ENCODE assay signal across 8 cellular contexts in the genomic region with DNA sequence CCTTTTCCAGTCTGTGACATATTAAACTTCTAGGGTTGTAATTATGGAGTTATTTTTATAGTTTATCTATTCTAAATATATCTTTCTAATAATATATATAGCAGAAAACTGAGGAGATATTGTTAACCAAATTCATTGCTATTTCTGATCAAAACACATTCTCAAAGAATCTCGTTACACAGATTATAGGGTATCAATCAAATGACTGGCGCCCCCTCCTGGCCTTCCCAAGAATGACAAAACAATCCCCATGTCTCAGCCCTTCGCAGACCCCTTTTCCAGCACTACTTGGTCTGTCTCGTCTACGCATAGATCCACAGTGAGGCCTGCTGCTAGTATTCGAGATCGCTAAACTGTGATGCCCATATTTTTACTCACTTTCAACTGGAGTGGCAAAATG.
DNase-seq lines count a peak whose midpoint lies in the region; TF ChIP-seq lines count a peak whose summit lies in the region.

No MANE protein-coding gene starts in this region.

- TF ChIP-seq CTCF in WERI-Rb-1 (IDR thresholded peaks at IDR 0.05; ENCODE audit: low read depth, low read length) (peak; percentile 61), epithelial cell of proximal tubule (conservative IDR thresholded peaks at IDR 0.05; ENCODE audit: low read depth, low read length) (peak; percentile 61)

- peak; percentile 35 for DNase-seq in activated gamma-delta T cell treated with Interleukin-2 at 50 U/mL for 16 hours
- no peak for DNase-seq in activated gamma-delta T cell (lab: John Stamatoyannopoulos, UW)
- peak; percentile 18 for DNase-seq in WERI-Rb-1
- no peak for DNase-seq in epithelial cell of proximal tubule (ENCODE audit: low read depth)
- DNase-seq in stimulated activated CD4-positive, alpha-beta T cell treated with anti-CD3 and anti-CD28 coated beads, Interleukin-2, amount 100 ng/mL, for 48 hours, result peak; percentile 5 to 49
- no peak for DNase-seq in MG63
- no peak for DNase-seq in GM19238 (ENCODE audit: insufficient read length, low spot score)
- DNase-seq in KG1 (lab: John Stamatoyannopoulos, UW), result no peak

- H3K36me3 ChIP-seq in WERI-Rb-1, result no peaks in the 10 kb centered on the region
- no peaks in the 10 kb centered on the region for H3K36me3 ChIP-seq in MG63

- H3K9me3 ChIP-seq in WERI-Rb-1 (ENCODE audit: severe bottlenecking) (no peaks in the 10 kb centered on the region), MG63 (no peaks in the 10 kb centered on the region)

- H3K4me3 ChIP-seq in WERI-Rb-1 (ENCODE audit: low read depth, low read length), result no peak overlapping the region
- no peak overlapping the region for H3K4me3 ChIP-seq in epithelial cell of proximal tubule (ENCODE audit: low read depth, low read length)
- no peak overlapping the region for H3K4me3 ChIP-seq in MG63

- no peak overlapping the region for H3K27ac ChIP-seq in WERI-Rb-1

- H3K27me3 ChIP-seq in WERI-Rb-1 (ENCODE audit: insufficient read depth, low read depth, severe bottlenecking), result peaks cover 51% of the 10 kb centered on the region
- no peaks in the 10 kb centered on the region for H3K27me3 ChIP-seq in MG63

Comparison
In these comparisons a context has a peak if more than half of its experiments do, and no peak if none do; other contexts are left out.
1. DNase-seq: peak in activated gamma-delta T cell treated with Interleukin-2 at 50 U/mL for 16 hours (single experiment), WERI-Rb-1 (single experiment) and stimulated activated CD4-positive, alpha-beta T cell treated with anti-CD3 and anti-CD28 coated beads, Interleukin-2, amount 100 ng/mL, for 48 hours (2 of 2); none in activated gamma-delta T cell (single experiment), epithelial cell of proximal tubule (single experiment), MG63 (single experiment), GM19238 (single experiment) and KG1 (single experiment).